Comparison of ENCODE assay signal across 1 cellular context in genomic region chr19:51986309-51987291, GRCh38.
TF ChIP-seq lines count a peak whose summit lies in the region.

TSS of gene ZNF350 (minus strand) at chr19:51986840. CDS start at chr19:51974360, 12,480 bp downstream.

TF ChIP-seq in HepG2, 621 proteins besides CTCF, POLR2A, EP300 and RAD21 (continued from another document and continues in another):
- TF ChIP-seq GMEB2 (CRISPR knock-in tag; IDR thresholded peaks at IDR 0.05; ENCODE audit: low read depth) (0 out of 2 replicates have a peak, but pooled peaks have one; percentile 26), ZNF563 (CRISPR knock-in tag; IDR thresholded peaks at IDR 0.05) (no peak), ZNF724P (CRISPR knock-in tag; IDR thresholded peaks at IDR 0.05; ENCODE audit: borderline replicate concordance) (no peak), ZNF12 (CRISPR knock-in tag; IDR thresholded peaks at IDR 0.05) (peak; percentile 65; the same call in 1 of the 2 replicates), ZFP91 (CRISPR knock-in tag; IDR thresholded peaks at IDR 0.05; ENCODE audit: borderline replicate concordance) (peak; percentile 46; the same call in 1 of the 2 replicates), ZNF496 (CRISPR knock-in tag; IDR thresholded peaks at IDR 0.05; ENCODE audit: insufficient replicate concordance) (no peak), PHF21A (CRISPR knock-in tag; IDR thresholded peaks at IDR 0.05) (peak; percentile 37; the same call in 1 of the 2 replicates), ZSCAN12 (CRISPR knock-in tag; IDR thresholded peaks at IDR 0.05) (no peak), ZFP1 (CRISPR knock-in tag; IDR thresholded peaks at IDR 0.05) (peak; percentile 70; the same call in 1 of the 2 replicates), YY1 (IDR thresholded peaks at IDR 0.05; ENCODE audit: insufficient read depth, insufficient replicate concordance, low read depth, low read length) (peak; percentile 100), ZNF609 (CRISPR knock-in tag; IDR thresholded peaks at IDR 0.05; ENCODE audit: borderline replicate concordance) (no peak), SSRP1 (CRISPR knock-in tag; IDR thresholded peaks at IDR 0.05) (0 out of 2 replicates have a peak, but pooled peaks have one; percentile 46), ZNF414 (CRISPR knock-in tag; IDR thresholded peaks at IDR 0.05) (0 out of 2 replicates have a peak, but pooled peaks have one; percentile 8), AKAP8 (CRISPR knock-in tag; IDR thresholded peaks at IDR 0.05) (no peak), ATRX (CRISPR knock-in tag; IDR thresholded peaks at IDR 0.05; ENCODE audit: borderline replicate concordance) (no peak), ZIK1 (CRISPR knock-in tag; IDR thresholded peaks at IDR 0.05; ENCODE audit: borderline replicate concordance, low read depth) (no peak; the same call in 1 of the 2 replicates), ZNF282 (IDR thresholded peaks at IDR 0.05; ENCODE audit: partially characterized antibody) (no peak), NR0B2 (CRISPR knock-in tag; IDR thresholded peaks at IDR 0.05) (no peak), ZNF605 (CRISPR knock-in tag; IDR thresholded peaks at IDR 0.05) (no peak), ATM (IDR thresholded peaks at IDR 0.05; ENCODE audit: borderline replicate concordance) (no peak), SIX1 (CRISPR knock-in tag; IDR thresholded peaks at IDR 0.05; ENCODE audit: borderline replicate concordance) (peak; percentile 62; the same call in 1 of the 2 replicates), KLF13 (CRISPR knock-in tag; IDR thresholded peaks at IDR 0.05) (no peak), ZNF383 (CRISPR knock-in tag; IDR thresholded peaks at IDR 0.05; ENCODE audit: borderline replicate concordance) (no peak), ZBTB2 (CRISPR knock-in tag; IDR thresholded peaks at IDR 0.05; ENCODE audit: low read depth) (no peak), ZNF446 (CRISPR knock-in tag; IDR thresholded peaks at IDR 0.05) (0 out of 2 replicates have a peak, but pooled peaks have one; percentile 28), ZNF20 (CRISPR knock-in tag; IDR thresholded peaks at IDR 0.05) (no peak), ZHX2 (IDR thresholded peaks at IDR 0.05; ENCODE audit: low read depth) (peak; percentile 66; the same call in 1 of the 2 replicates), ZHX2 (CRISPR knock-in tag; IDR thresholded peaks at IDR 0.05; ENCODE audit: borderline replicate concordance) (peak; percentile 91; the same call in 1 of the 2 replicates), ZNF235 (CRISPR knock-in tag; IDR thresholded peaks at IDR 0.05; ENCODE audit: borderline replicate concordance) (no peak), ELF1 (CRISPR knock-in tag; IDR thresholded peaks at IDR 0.05) (peak; percentile 99), ZNF335 (CRISPR knock-in tag; IDR thresholded peaks at IDR 0.05) (peak; percentile 90), ZNF598 (CRISPR knock-in tag; IDR thresholded peaks at IDR 0.05; ENCODE audit: borderline replicate concordance) (peak; percentile 63; the same call in 1 of the 2 replicates), ZNF567 (CRISPR knock-in tag; IDR thresholded peaks at IDR 0.05; ENCODE audit: borderline replicate concordance) (no peak), IRF1 (CRISPR knock-in tag; IDR thresholded peaks at IDR 0.05; ENCODE audit: low read depth) (no peak), TRIM22 (IDR thresholded peaks at IDR 0.05) (no peak), ZBTB1 (CRISPR knock-in tag; IDR thresholded peaks at IDR 0.05; ENCODE audit: borderline replicate concordance) (no peak), TIGD3 (CRISPR knock-in tag; IDR thresholded peaks at IDR 0.05; ENCODE audit: borderline replicate concordance) (no peak), ETV6 (CRISPR knock-in tag; conservative IDR thresholded peaks at IDR 0.05) (peak; percentile 85; the same call in 1 of the 2 replicates), ZNF7 (CRISPR knock-in tag; IDR thresholded peaks at IDR 0.05) (no peak), ERF (CRISPR knock-in tag; IDR thresholded peaks at IDR 0.05) (peak; percentile 88)
